Comparison of ENCODE assay signal across 8 cellular contexts in the genomic region with DNA sequence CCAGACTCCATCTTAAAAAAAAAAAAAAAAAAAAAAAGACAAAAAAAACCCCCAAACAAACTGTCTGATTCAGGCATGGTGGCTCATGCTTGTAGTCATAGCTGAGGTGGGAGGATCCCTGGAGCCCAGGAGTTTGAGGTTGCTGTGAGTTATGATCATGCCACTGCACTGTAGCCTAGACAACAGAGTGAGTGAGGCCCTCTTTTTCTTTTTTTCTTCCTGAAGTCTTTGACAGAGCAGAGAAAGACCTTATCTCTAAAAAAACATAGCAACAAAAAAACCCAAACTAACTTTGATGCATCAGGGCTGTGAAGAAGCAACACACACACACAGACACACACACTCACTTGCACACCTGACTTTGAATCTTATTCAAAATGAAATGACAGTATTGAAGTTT. TPM values are rescaled to one million over a fixed set of nuclear protein-coding genes. Genes with fewer than 3 reads are reported as not detected.
A peak's percentile ranks its signal among the peaks of the same experiment; 100 is the strongest.
DNase-seq lines count a peak whose midpoint lies in the region; ATAC-seq, FAIRE-seq and TF ChIP-seq lines count a peak whose summit lies in the region.

No MANE protein-coding gene starts in this region.

- H3K27me3 Mint-ChIP-seq in activated naive CD8-positive, alpha-beta T cell treated with anti-CD3 and anti-CD28 coated beads for 36 hours, result no peaks in the 10 kb centered on the region

- H3K27ac Mint-ChIP-seq in activated naive CD8-positive, alpha-beta T cell treated with anti-CD3 and anti-CD28 coated beads for 36 hours, result peak overlapping the region; percentile 69

- POLR2A ChIA-PET in Panc1 (lab: Charles Lee), result interaction anchor here (0.6 kb wide), 1 partner anchor 75 kb away, joined by 14 read pairs; no protein-coding TSS in a partner anchor

- no peak overlapping the region for H3K4me3 Mint-ChIP-seq in activated naive CD8-positive, alpha-beta T cell treated with anti-CD3 and anti-CD28 coated beads for 36 hours

- BruUV-seq in Panc1 (replicated peaks; lab: Mats Ljungman, UMichigan), result no TSS peak

- H3K9me3 ChIP-seq in Panc1 (ENCODE audit: control insufficient read depth, insufficient read depth, low read depth, low read length), result no peaks in the 10 kb centered on the region
- H3K9me3 ChIP-seq in Peyer's patch, result no peaks in the 10 kb centered on the region

- TF ChIP-seq CTCF in Panc1 (IDR thresholded peaks at IDR 0.05), result no peak
- TF ChIP-seq CTCF in Peyer's patch (IDR thresholded peaks at IDR 0.05), result no peak

- peaks cover 5% of the 10 kb centered on the region for H3K9me3 Mint-ChIP-seq in activated naive CD8-positive, alpha-beta T cell treated with anti-CD3 and anti-CD28 coated beads for 36 hours

- peaks cover 7% of the 10 kb centered on the region for H3K4me1 ChIP-seq in Panc1 (ENCODE audit: control insufficient read depth, insufficient read depth, low read length)
- peaks cover 0 to 3% (median 0%) of the 10 kb centered on the region in 4 donors for H3K4me1 ChIP-seq in Peyer's patch

- peaks cover 3% of the 10 kb centered on the region for H3K36me3 Mint-ChIP-seq in activated naive CD8-positive, alpha-beta T cell treated with anti-CD3 and anti-CD28 coated beads for 36 hours

- TF ChIP-seq POLR2A in Peyer's patch (IDR thresholded peaks at IDR 0.05), result no peak

- FAIRE-seq in GM19239 (lab: Jason Lieb, UNC), result no peak

- in situ Hi-C loops in Panc1 (cut with HindIII; ENCODE audit: low pct_unique_long_range_greater_than_20kb, low sequenced_read_pairs), result no loop called here

- intact Hi-C loops in Panc1 (cut with micrococcal nuclease; ENCODE audit: unreplicated experiment), result no loop called here

- H3K4me1 Mint-ChIP-seq in activated naive CD8-positive, alpha-beta T cell treated with anti-CD3 and anti-CD28 coated beads for 36 hours, result peaks cover 53% of the 10 kb centered on the region

- no peak for DNase-seq in Panc1 (ENCODE audit: low read depth, low spot score)
- peak; percentile 63 for DNase-seq in activated naive CD8-positive, alpha-beta T cell treated with anti-CD3 and anti-CD28 coated beads for 36 hours
- peak; percentile 30 for DNase-seq in stimulated activated CD4-positive, alpha-beta T cell treated with anti-CD3 and anti-CD28 coated beads, Interleukin-12 subunit alpha, Interleukin-12 subunit beta, amount 100 ng/mL, for 24 hours (ENCODE audit: low read depth in 2 of 2)
- DNase-seq in Peyer's patch, result no peak
- DNase-seq in GM19239 (ENCODE audit: insufficient read length, low spot score), result no peak

- H3K36me3 ChIP-seq in Panc1 (ENCODE audit: control insufficient read depth, insufficient read depth, low read length) (no peaks in the 10 kb centered on the region), Peyer's patch (no peaks in the 10 kb centered on the region)

- H3K4me3 ChIP-seq in Panc1 (ENCODE audit: low read depth in 2 of 2, low read length in 2 of 2), result no peak overlapping the region
- no peak overlapping the region for H3K4me3 ChIP-seq in Peyer's patch

- CTCF ChIA-PET in Panc1 (lab: Charles Lee), result no interaction called here

- no peaks in the 10 kb centered on the region for H3K27me3 ChIP-seq in Panc1 (ENCODE audit: control insufficient read depth, insufficient read depth, low read length)
- H3K27me3 ChIP-seq in Peyer's patch, result no peaks in the 10 kb centered on the region

- no peak overlapping the region for H3K27ac ChIP-seq in Panc1 (ENCODE audit: low read length)
- no peak overlapping the region for H3K27ac ChIP-seq in Peyer's patch

- ATAC-seq in GM18519 (IDR thresholded peaks at IDR 0.05; ENCODE audit: low FRiP score, unreplicated experiment) (peak; percentile 64), Panc1 (peak; percentile 20; the same call in 1 of the 2 replicates), GM21529 (IDR thresholded peaks at IDR 0.05; ENCODE audit: unreplicated experiment) (no peak), GM18858 (IDR thresholded peaks at IDR 0.05; ENCODE audit: unreplicated experiment) (no peak)

RNA-seq across cellular contexts. Expression of a gene that starts 7.7 kb away (rescaled TPM):
- total RNA-seq in Panc1 (2021; ENCODE audit: unreplicated experiment) (16.4 TPM), Peyer's patch (10 to 100 TPM in 1 of 4 donors, 1 to 10 TPM in 2, under 1 TPM in 1; 0.95 to 21.5 (median 6.4) TPM)
- 11.0 TPM for polyA plus RNA-seq in Panc1 (2012; ENCODE audit: insufficient read length)
- total RNA-seq in activated naive CD8-positive, alpha-beta T cell treated with anti-CD3 and anti-CD28 coated beads for 36 hours, result 1 to 10 TPM; 2.7 to 3.7 TPM

Comparison
In these comparisons a context has a peak if more than half of its experiments do, and no peak if none do; other contexts are left out.
1. ATAC-seq: peak in GM18519 (single experiment) and Panc1 (single experiment); none in GM21529 (single experiment) and GM18858 (single experiment).
2. DNase-seq: peak in activated naive CD8-positive, alpha-beta T cell treated with anti-CD3 and anti-CD28 coated beads for 36 hours (single experiment) and stimulated activated CD4-positive, alpha-beta T cell treated with anti-CD3 and anti-CD28 coated beads, Interleukin-12 subunit alpha, Interleukin-12 subunit beta, amount 100 ng/mL, for 24 hours (2 of 2); none in Panc1 (single experiment), Peyer's patch (0 of 3) and GM19239 (single experiment).